In genomic region chr18:78579449-78579848, GRCh38 we compare ENCODE assay signal across 22 cellular contexts.
DNase-seq lines count a peak whose midpoint lies in the region; ATAC-seq and TF ChIP-seq lines count a peak whose summit lies in the region.
"Had no signal": no experiment of that assay in that cellular context is flagged by ENCODE, and none has a peak within 500 bp of the region (broad histone marks: within the 10 kb centered on the region; RNA-seq: fewer than 3 reads in every experiment).

No MANE protein-coding gene starts in this region.

- no peaks in the 10 kb centered on the region for H3K4me1 Mint-ChIP-seq in neural progenitor cell
- H3K4me1 Mint-ChIP-seq: CD14-positive monocyte; CD4-positive, alpha-beta memory T cell; CD4-positive, CD25-positive, alpha-beta regulatory T cell; CD8-positive, alpha-beta memory T cell had no signal

- H3K4me3 ChIP-seq in BLaER1 treated with 17β-estradiol and CSF1 and Interleukin-3, amounts not matched to agents 10 nM and 100 nM: peak overlapping the region in 2 of 10 experiments; percentile 3 to 7; a peak in 2 of 20 replicates
- H3K4me3 ChIP-seq in neural progenitor cell (no peak overlapping the region), mesenchymal stem cell (ENCODE audit: insufficient read depth in 1 of 2, low read depth in 1 of 2, low read length in 2 of 2) (no peak overlapping the region), Peyer's patch (no peak overlapping the region)
- H3K4me3 ChIP-seq: GM12878 had no signal

- H3K9me3 Mint-ChIP-seq in neural progenitor cell: peaks cover 28% of the 10 kb centered on the region

- H3K27ac ChIP-seq in BLaER1 treated with 17β-estradiol and CSF1 and Interleukin-3, amounts not matched to agents 10 nM and 100 nM: peak overlapping the region in 8 of 11 experiments; percentile 28 to 84 (median 61); a peak in 15 of 22 replicates
- H3K27ac ChIP-seq in neural progenitor cell (no peak overlapping the region), mesenchymal stem cell (ENCODE audit: low read length, poor library complexity, severe bottlenecking) (no peak overlapping the region), Peyer's patch (no peak overlapping the region)

- no peaks in the 10 kb centered on the region for H3K27me3 ChIP-seq in BLaER1 treated with 17β-estradiol and CSF1 and Interleukin-3, amounts not matched to agents 10 nM and 100 nM
- H3K27me3 ChIP-seq in neural progenitor cell (no peaks in the 10 kb centered on the region), mesenchymal stem cell (ENCODE audit: control insufficient read depth in 1 of 2, insufficient read depth in 1 of 2, low read length in 2 of 2) (no peaks in the 10 kb centered on the region), Peyer's patch (no peaks in the 10 kb centered on the region)
- H3K27me3 ChIP-seq: BE2C had no signal

- peaks cover 3% of the 10 kb centered on the region for H3K36me3 Mint-ChIP-seq in neural progenitor cell
- H3K36me3 Mint-ChIP-seq: CD14-positive monocyte; CD4-positive, alpha-beta memory T cell; CD4-positive, CD25-positive, alpha-beta regulatory T cell; CD8-positive, alpha-beta memory T cell had no signal

- H3K27ac Mint-ChIP-seq in neural progenitor cell: peak overlapping the region; percentile 7
- H3K27ac Mint-ChIP-seq: CD14-positive monocyte; CD4-positive, alpha-beta memory T cell; CD4-positive, CD25-positive, alpha-beta regulatory T cell; CD8-positive, alpha-beta memory T cell had no signal

- no peaks in the 10 kb centered on the region for H3K79me1 ChIP-seq in mesenchymal stem cell (replicated peaks; ENCODE audit: low read length, poor library complexity, severe bottlenecking)

- DNase-seq in neural progenitor cell (ENCODE audit: low spot score) (no peak), mesenchymal stem cell (no peak), Peyer's patch (no peak)
- DNase-seq: 8988T; ACHN; BE2C; C1 segment of cervical spinal cord; CD4-positive, alpha-beta memory T cell; CD4-positive, CD25-positive, alpha-beta regulatory T cell; CD8-positive, alpha-beta memory T cell; COR-L47; DMS 273 treated with DMSO at 0.1 percent for 48 hours; DMS153; DMS53; DMS79; DND-41; EL; GDM1 had no signal

- no peak overlapping the region for H2AFZ ChIP-seq in neural progenitor cell (replicated peaks)
- H2AFZ ChIP-seq in mesenchymal stem cell (ENCODE audit: low read depth, low read length): no peak overlapping the region

- H3K27me3 Mint-ChIP-seq in neural progenitor cell (ENCODE audit: insufficient read depth, low read depth): peaks cover 7% of the 10 kb centered on the region
- H3K27me3 Mint-ChIP-seq: CD4-positive, CD25-positive, alpha-beta regulatory T cell; CD8-positive, alpha-beta memory T cell had no signal

- no peak for ATAC-seq in GM21717 (IDR thresholded peaks at IDR 0.05; ENCODE audit: unreplicated experiment)
- ATAC-seq: GM12878 had no signal

- 68% methylated on average over 4 of the region's 4 CpGs for WGBS in mesenchymal stem cell

- H3K4me1 ChIP-seq in BLaER1 treated with 17β-estradiol and CSF1 and Interleukin-3, amounts not matched to agents 10 nM and 100 nM: peaks cover 15 to 55% (median 46%) of the 10 kb centered on the region in 10 experiments
- no peaks in the 10 kb centered on the region for H3K4me1 ChIP-seq in neural progenitor cell
- H3K4me1 ChIP-seq in mesenchymal stem cell (ENCODE audit: control insufficient read depth, insufficient read depth, low read depth, low read length): no peaks in the 10 kb centered on the region
- no peaks in the 10 kb centered on the region for H3K4me1 ChIP-seq in Peyer's patch
- H3K4me1 ChIP-seq: BE2C had no signal

- H4K91ac ChIP-seq in mesenchymal stem cell (ENCODE audit: low read length): no peak overlapping the region

- no peak overlapping the region for H2BK15ac ChIP-seq in mesenchymal stem cell (ENCODE audit: low read depth, poor library complexity, severe bottlenecking)

- no peak for TF ChIP-seq POLR2A in Peyer's patch (IDR thresholded peaks at IDR 0.05)

- no peaks in the 10 kb centered on the region for H3K79me2 ChIP-seq in neural progenitor cell (ENCODE audit: low read depth)

- H3F3A ChIP-seq in neural progenitor cell (ENCODE audit: low read depth): no peaks in the 10 kb centered on the region

- peaks cover 34 to 88% (median 61%) of the 10 kb centered on the region in 11 experiments for H3K9me3 ChIP-seq in BLaER1 treated with 17β-estradiol and CSF1 and Interleukin-3, amounts not matched to agents 10 nM and 100 nM (replicated peaks in 1 of 11)
- H3K9me3 ChIP-seq in neural progenitor cell (ENCODE audit: low read depth) (no peaks in the 10 kb centered on the region), mesenchymal stem cell (ENCODE audit: control insufficient read depth, low read length) (peaks cover 26% of the 10 kb centered on the region), Peyer's patch (peaks cover 0 to 9% (median under 1%) of the 10 kb centered on the region in 4 donors)
- H3K9me3 ChIP-seq: BE2C had no signal

- H3K4ac ChIP-seq in mesenchymal stem cell (ENCODE audit: low read depth in 1 of 2, low read length in 2 of 2): no peak overlapping the region

- no peak overlapping the region for H3K18ac ChIP-seq in mesenchymal stem cell (ENCODE audit: low read depth in 1 of 2, low read length in 2 of 2)

- H3K9ac ChIP-seq in BLaER1 treated with 17β-estradiol and CSF1 and Interleukin-3, amounts not matched to agents 10 nM and 100 nM: peak overlapping the region in 4 of 11 experiments; percentile 47 to 69 (median 60); a peak in 6 of 22 replicates
- H3K9ac ChIP-seq in neural progenitor cell (no peak overlapping the region), mesenchymal stem cell (ENCODE audit: low read length) (no peak overlapping the region)

- no peak overlapping the region for H3K23ac ChIP-seq in mesenchymal stem cell (ENCODE audit: low read length in 2 of 2)

- H4K20me1 ChIP-seq in BLaER1 treated with 17β-estradiol and CSF1 and Interleukin-3, amounts not matched to agents 10 nM and 100 nM: no peaks in the 10 kb centered on the region
- H4K20me1 ChIP-seq in neural progenitor cell (ENCODE audit: low read depth): no peaks in the 10 kb centered on the region

- no peak overlapping the region for H3K14ac ChIP-seq in mesenchymal stem cell (ENCODE audit: low read length in 2 of 2)

- no peak overlapping the region for H2AK5ac ChIP-seq in mesenchymal stem cell (ENCODE audit: low read length, severe bottlenecking)

- H4K8ac ChIP-seq in mesenchymal stem cell (ENCODE audit: low read length): no peak overlapping the region

- no peak overlapping the region for H3K4me3 Mint-ChIP-seq in neural progenitor cell
- H3K4me3 Mint-ChIP-seq: CD14-positive monocyte; CD4-positive, alpha-beta memory T cell; CD8-positive, alpha-beta memory T cell had no signal

- H3K36me3 ChIP-seq in BLaER1 treated with 17β-estradiol and CSF1 and Interleukin-3, amounts not matched to agents 10 nM and 100 nM: 0 out of 22 replicates have a peak, but pooled peaks cover 0 to 2% (median 0%) of the 10 kb centered on the region in 11 experiments
- H3K36me3 ChIP-seq in neural progenitor cell (no peaks in the 10 kb centered on the region), mesenchymal stem cell (ENCODE audit: control insufficient read depth in 1 of 2, insufficient read depth in 2 of 2, low read depth in 1 of 2, low read length in 2 of 2) (no peaks in the 10 kb centered on the region), Peyer's patch (no peaks in the 10 kb centered on the region)
- H3K36me3 ChIP-seq: BE2C had no signal

- no peak overlapping the region for H2BK120ac ChIP-seq in mesenchymal stem cell (ENCODE audit: low read depth, low read length)

- TF ChIP-seq CTCF in neural progenitor cell (IDR thresholded peaks at IDR 0.05) (no peak), Peyer's patch (IDR thresholded peaks at IDR 0.05) (no peak)

- H3K4me2 ChIP-seq in BLaER1 treated with 17β-estradiol and CSF1 and Interleukin-3, amounts not matched to agents 10 nM and 100 nM: peak overlapping the region; percentile 45 to 88 (median 71)
- H3K4me2 ChIP-seq in neural progenitor cell (no peak overlapping the region), mesenchymal stem cell (ENCODE audit: low read length, poor library complexity, severe bottlenecking) (no peak overlapping the region)

- H2BK5ac ChIP-seq in mesenchymal stem cell (ENCODE audit: low read depth, low read length, poor library complexity, severe bottlenecking): no peak overlapping the region

- H2BK12ac ChIP-seq in mesenchymal stem cell (ENCODE audit: low read length in 2 of 2): no peak overlapping the region

Comparison
In these comparisons a context has a peak if more than half of its experiments do, and no peak if none do; other contexts are left out.
1. H3K27ac ChIP-seq: peak in BLaER1 treated with 17β-estradiol and CSF1 and Interleukin-3, amounts not matched to agents 10 nM and 100 nM (8 of 11); none in neural progenitor cell (single experiment), mesenchymal stem cell (single experiment) and Peyer's patch (0 of 4).
2. H3K4me2 ChIP-seq: peak in BLaER1 treated with 17β-estradiol and CSF1 and Interleukin-3, amounts not matched to agents 10 nM and 100 nM (11 of 11); none in neural progenitor cell (single experiment) and mesenchymal stem cell (single experiment).